1 cellular context compared by ENCODE assay signal in the genomic region with DNA sequence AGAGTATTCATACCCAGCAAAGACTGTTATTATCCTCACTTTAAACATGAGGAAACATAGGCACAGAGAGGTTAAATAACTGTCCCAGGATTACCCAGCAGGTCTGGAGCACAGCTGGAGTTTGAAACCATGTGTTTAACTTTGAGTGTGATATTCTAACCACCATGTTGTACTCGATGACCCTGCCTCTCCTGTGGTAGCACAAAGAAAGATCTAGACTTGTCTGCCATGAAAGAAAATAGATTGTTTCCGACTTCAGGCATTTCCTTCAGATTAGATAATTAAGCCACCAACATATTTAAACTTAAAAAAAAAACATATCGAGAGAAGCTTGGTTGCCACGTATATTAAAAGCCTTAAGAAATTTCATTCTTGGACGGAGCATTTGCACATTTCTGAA.
TF ChIP-seq lines count a peak whose summit lies in the region.

No MANE protein-coding gene starts in this region.

TF ChIP-seq in IMR-90, 13 proteins besides CTCF, POLR2A, EP300 and RAD21 (continued from another document):
- TF ChIP-seq MXI1 (IDR thresholded peaks at IDR 0.05; ENCODE audit: borderline replicate concordance, low read depth, low read length): no peak
- TF ChIP-seq MAZ (IDR thresholded peaks at IDR 0.05; ENCODE audit: borderline replicate concordance, low read depth, low read length): no peak
- TF ChIP-seq MAFK (IDR thresholded peaks at IDR 0.05; ENCODE audit: low read depth, low read length): no peak
- no peak for TF ChIP-seq ELK1 (IDR thresholded peaks at IDR 0.05; ENCODE audit: borderline replicate concordance, low read depth, low read length)
- no peak for TF ChIP-seq CEBPB (IDR thresholded peaks at IDR 0.05; ENCODE audit: low read depth, low read length)
- no peak for TF ChIP-seq NFE2L2 (IDR thresholded peaks at IDR 0.05; ENCODE audit: low read depth, low read length)
- TF ChIP-seq CHD1 (IDR thresholded peaks at IDR 0.05; ENCODE audit: low read depth, low read length): no peak
- no peak for TF ChIP-seq USF2 (IDR thresholded peaks at IDR 0.05; ENCODE audit: low read depth, low read length)
- TF ChIP-seq RCOR1 (IDR thresholded peaks at IDR 0.05; ENCODE audit: insufficient replicate concordance, low read length): no peak
- no peak for TF ChIP-seq FOS (IDR thresholded peaks at IDR 0.05; ENCODE audit: low read depth, low read length)
- no peak for TF ChIP-seq RFX5 (IDR thresholded peaks at IDR 0.05; ENCODE audit: low read depth, low read length)
TF ChIP-seq in IMR-90: peak in this region for 0.
